Comparison of ENCODE assay signal across 8 cellular contexts in the genomic region with DNA sequence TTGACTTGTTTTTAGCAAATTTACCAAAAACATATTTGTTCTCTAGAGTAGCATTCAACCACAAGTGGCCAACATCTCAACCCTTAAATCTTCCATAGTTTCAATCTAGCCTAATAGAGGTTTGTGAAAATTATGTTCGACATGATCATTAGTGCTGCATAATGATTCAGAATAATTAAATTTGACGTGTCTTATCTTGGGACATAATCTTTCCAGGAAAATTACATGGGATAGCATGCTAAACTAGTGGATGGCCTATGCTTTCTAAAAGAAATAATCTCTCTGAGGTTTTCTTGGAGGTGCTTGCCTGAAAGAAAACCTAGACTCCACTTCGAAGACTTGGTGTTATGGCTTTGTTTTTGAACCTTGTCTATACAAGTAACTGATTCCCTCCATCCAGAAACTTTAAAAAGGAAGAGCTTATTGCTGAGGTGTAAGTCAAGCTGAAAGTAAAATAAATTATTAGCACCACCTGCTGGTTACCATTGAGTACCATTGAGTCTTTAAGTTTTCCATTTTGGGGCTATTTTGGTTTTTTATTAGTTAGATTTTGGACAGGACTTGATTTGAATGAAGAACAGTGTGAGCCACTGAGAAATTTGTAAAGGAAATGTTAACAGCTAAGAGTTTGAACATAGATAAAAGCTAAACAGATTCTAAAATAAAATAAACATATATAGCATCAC. TPM values are rescaled to one million over a fixed set of nuclear protein-coding genes. Genes with fewer than 3 reads are reported as not detected.
DNase-seq lines count a peak whose midpoint lies in the region; ATAC-seq, FAIRE-seq and TF ChIP-seq lines count a peak whose summit lies in the region.

No MANE protein-coding gene starts in this region.

- H3K4me3 ChIP-seq in CD8-positive, alpha-beta T cell (ENCODE audit: low read depth, low read length) = no peak overlapping the region
- H3K4me3 ChIP-seq in SK-N-SH (ENCODE audit: low read depth in 2 of 2, low read length in 1 of 2) (no peak overlapping the region), thyroid gland (replicated peaks in 1 of 3) (no peak overlapping the region)

- intact Hi-C loops in CD8-positive, alpha-beta T cell (cut with DNase I, micrococcal nuclease) = loop anchor here (1.0 to 2.0 kb wide), 5 partner anchors 131 to 487 kb away; no protein-coding TSS in a partner anchor
- intact Hi-C loops in thyroid gland (cut with DNase I) = no loop called here

- no peaks in the 10 kb centered on the region for H3K4me1 ChIP-seq in CD8-positive, alpha-beta T cell (ENCODE audit: insufficient read depth, low read length)
- no peaks in the 10 kb centered on the region; a peak in 1 of 4 replicates for H3K4me1 ChIP-seq in SK-N-SH (ENCODE audit: control insufficient read depth in 1 of 2, insufficient read depth in 2 of 2, low read depth in 1 of 2, low read length in 1 of 2)
- no peaks in the 10 kb centered on the region for H3K4me1 ChIP-seq in thyroid gland

- peaks cover 7% of the 10 kb centered on the region for H3K4me1 Mint-ChIP-seq in CD8-positive, alpha-beta T cell (ENCODE audit: low read depth)

- peaks cover 86% of the 10 kb centered on the region for H3K36me3 Mint-ChIP-seq in CD8-positive, alpha-beta T cell

- no peak overlapping the region for H3K9ac ChIP-seq in SK-N-SH

- ATAC-seq in CD8-positive, alpha-beta T cell = peak; percentile 45
- ATAC-seq in activated CD4-positive, CD25-positive, alpha-beta regulatory T cell treated with anti-CD3 and anti-CD28 coated beads, Interleukin-2, amount 50 U/mL, for 24 hours = no peak
- no peak for ATAC-seq in GM21381 (IDR thresholded peaks at IDR 0.05; ENCODE audit: unreplicated experiment)

- H3K79me2 ChIP-seq in SK-N-SH (ENCODE audit: insufficient read depth) = no peaks in the 10 kb centered on the region

- H3F3A ChIP-seq in SK-N-SH (replicated peaks; ENCODE audit: insufficient read depth) = peaks cover 30% of the 10 kb centered on the region

- peak; percentile 30 for FAIRE-seq in H54 (lab: Jason Lieb, UNC)

- no peak overlapping the region for H3K4me2 ChIP-seq in SK-N-SH

- 30% methylated on average over 3 of the region's 3 CpGs for whole genome bisulfite sequencing in SK-N-SH (ENCODE audit: low lambda C conversion rate)
- 71 to 79% methylated on average over 3 of the region's 3 CpGs for WGBS in thyroid gland, 2 donors

- H2AFZ ChIP-seq in SK-N-SH (ENCODE audit: low read depth) = no peak overlapping the region

- no peaks in the 10 kb centered on the region for H3K9me3 ChIP-seq in CD8-positive, alpha-beta T cell (ENCODE audit: low read length)
- H3K9me3 ChIP-seq in SK-N-SH (no peaks in the 10 kb centered on the region), thyroid gland (no peaks in the 10 kb centered on the region)

- no peak overlapping the region for H3K4me3 Mint-ChIP-seq in CD8-positive, alpha-beta T cell

- peak; percentile 55 for TF ChIP-seq CTCF in CD8-positive, alpha-beta T cell (IDR thresholded peaks at IDR 0.05)
- TF ChIP-seq CTCF in SK-N-SH (IDR thresholded peaks at IDR 0.05) = peak; percentile 82
- TF ChIP-seq CTCF in thyroid gland (IDR thresholded peaks at IDR 0.05) = peak in 4 of 6 experiments; percentile 13 to 45 (median 41)

- CTCF ChIA-PET in CD8-positive, alpha-beta T cell (lab: Charles Lee) = interaction anchor here (0.7 to 4.2 kb wide), 28 partner anchors 8 to 459 kb away, joined by 3 to 39 read pairs (median 4); partner anchors contain the start of gene COX7A2L
- CTCF ChIA-PET in SK-N-SH (lab: Yijun Ruan, JAX) = interaction anchor here (0.6 to 7.1 kb wide), 55 partner anchors 9 to 1829 kb away, joined by 3 to 96 read pairs (median 4); no protein-coding TSS in a partner anchor

- no peak for DNase-seq in CD8-positive, alpha-beta T cell
- no peak for DNase-seq in H54 (ENCODE audit: insufficient read length, low spot score)
- DNase-seq in SK-N-SH = no peak
- DNase-seq in fibroblast of the conjunctiva (ENCODE audit: low read depth) = peak; percentile 28
- DNase-seq in thyroid gland = no peak
- no peak for DNase-seq in iPS-NIHi7 (ENCODE audit: extremely low spot score)

- H3K27ac Mint-ChIP-seq in CD8-positive, alpha-beta T cell = peak overlapping the region; percentile 43

- no peaks in the 10 kb centered on the region for H3K9me3 Mint-ChIP-seq in CD8-positive, alpha-beta T cell

- no peaks in the 10 kb centered on the region for H3K27me3 Mint-ChIP-seq in CD8-positive, alpha-beta T cell (ENCODE audit: low read depth)

- H3K36me3 ChIP-seq in CD8-positive, alpha-beta T cell (ENCODE audit: insufficient read depth, low read length) = peaks cover 36% of the 10 kb centered on the region
- H3K36me3 ChIP-seq in SK-N-SH (replicated peaks in 1 of 2; ENCODE audit: control insufficient read depth in 1 of 2, insufficient read depth in 2 of 2, low read length in 1 of 2) (peaks cover 49 to 81% of the 10 kb centered on the region in 2 experiments), thyroid gland (peaks cover 9 to 13% of the 10 kb centered on the region in 2 donors)

- H3K27me3 ChIP-seq in CD8-positive, alpha-beta T cell (ENCODE audit: insufficient read depth, low read length) = no peaks in the 10 kb centered on the region
- H3K27me3 ChIP-seq in SK-N-SH (ENCODE audit: insufficient read depth) (no peaks in the 10 kb centered on the region), thyroid gland (no peaks in the 10 kb centered on the region)

- H3K27ac ChIP-seq in CD8-positive, alpha-beta T cell (ENCODE audit: low read depth, low read length) = no peak overlapping the region
- H3K27ac ChIP-seq in SK-N-SH (ENCODE audit: low read depth in 2 of 2, low read length in 1 of 2) = peak overlapping the region in 1 of 2 experiments; percentile 34; a peak in 2 of 4 replicates
- H3K27ac ChIP-seq in thyroid gland = no peak overlapping the region

- H4K20me1 ChIP-seq in SK-N-SH (ENCODE audit: insufficient read depth) = no peaks in the 10 kb centered on the region

- TF ChIP-seq POLR2A in H54 (IDR thresholded peaks at IDR 0.05; ENCODE audit: low read depth, low read length) (no peak), thyroid gland (IDR thresholded peaks at IDR 0.05) (no peak)

- H3K9me2 ChIP-seq in SK-N-SH = no peaks in the 10 kb centered on the region

- no peak for TF ChIP-seq EP300 in SK-N-SH (IDR thresholded peaks at IDR 0.05; ENCODE audit: borderline replicate concordance in 1 of 2, low read depth in 1 of 2, low read length in 1 of 2)

- POLR2A ChIA-PET in CD8-positive, alpha-beta T cell (lab: Charles Lee) = interaction anchor here (0.8 to 1.5 kb wide), 3 partner anchors 17 to 222 kb away, joined by 3 to 4 read pairs (median 4); no protein-coding TSS in a partner anchor
- POLR2A ChIA-PET in SK-N-SH (lab: Yijun Ruan, JAX) = interaction anchor here (0.9 to 1.0 kb wide), 2 partner anchors 12 to 14 kb away, joined by 3 read pairs; no protein-coding TSS in a partner anchor

- TF ChIP-seq RAD21 in SK-N-SH (IDR thresholded peaks at IDR 0.05; ENCODE audit: low read length) = peak; percentile 70

TF ChIP-seq in SK-N-SH, 30 proteins besides CTCF, POLR2A, EP300 and RAD21:
- peak; percentile 39 for TF ChIP-seq SMC3 (IDR thresholded peaks at IDR 0.05; ENCODE audit: low read depth, low read length)
- TF ChIP-seq IRF3 (IDR thresholded peaks at IDR 0.05; ENCODE audit: low read depth, low read length) = no peak

RNA-seq across cellular contexts. Expression of gene COX7A2L, which starts 32.7 kb away (rescaled TPM):
- total RNA-seq in CD8-positive, alpha-beta T cell = 10 to 100 TPM; 56.9 to 60.8 TPM
- 77.6 and 82.3 TPM in 2 replicates for polyA plus RNA-seq in SK-N-SH (2012; rRNA removed)
- polyA plus RNA-seq in SK-N-SH (2012; cell fraction: cytosol; rRNA removed) = 116 and 144 TPM in 2 replicates
- polyA plus RNA-seq in SK-N-SH (2012; cell fraction: nucleus; rRNA removed) = 27.9 and 31.9 TPM in 2 replicates
- 100 to 1,000 TPM in 3 of 4 donors, 10 to 100 TPM in 1; 98.7 to 129 (median 119) TPM for total RNA-seq in thyroid gland
